ENCODE assay signal across 8 cellular contexts in genomic region chr4:82373816-82374740, GRCh38. TPM values are rescaled to one million over a fixed set of nuclear protein-coding genes. Genes with fewer than 3 reads are reported as not detected.
DNase-seq lines count a peak whose midpoint lies in the region; ATAC-seq and TF ChIP-seq lines count a peak whose summit lies in the region.

TSS of gene HNRNPD (minus strand) at chr4:82373991. CDS start at chr4:82373678, 313 bp downstream.

- under 1% methylated on average over 85 of the region's 85 CpGs for WGBS in right cardiac atrium

- H3K27me3 Mint-ChIP-seq in T-helper 2 cell treated with Interferon-gamma antibody and Interleukin-4, amounts not matched to agents 5 μg/mL and 100 μg/mL, for 36 hours (ENCODE audit: low read depth), result peaks cover 2% of the 10 kb centered on the region

- H3K4me3 Mint-ChIP-seq in T-helper 2 cell treated with Interferon-gamma antibody and Interleukin-4, amounts not matched to agents 5 μg/mL and 100 μg/mL, for 36 hours, result peak within 1 kb of the TSS; percentile 99

- H3K27me3 ChIP-seq in ascending aorta (no peaks in the 10 kb centered on the region), right cardiac atrium (ENCODE audit: control insufficient read depth, insufficient read depth) (no peaks in the 10 kb centered on the region), uterus (no peaks in the 10 kb centered on the region)

- H3K4me3 ChIP-seq in ascending aorta, result peak within 1 kb of the TSS; percentile 89 to 99
- peak within 1 kb of the TSS; percentile 88 for H3K4me3 ChIP-seq in right cardiac atrium (ENCODE audit: low read length)
- peak within 1 kb of the TSS; percentile 90 to 96 for H3K4me3 ChIP-seq in uterus

- H3K36me3 ChIP-seq in ascending aorta (peaks cover 0 to 5% of the 10 kb centered on the region in 2 donors), uterus (no peaks in the 10 kb centered on the region)

- DNase-seq in NCI-H1930 (lab: John Stamatoyannopoulos, UW) (peak; percentile 99), ascending aorta (ENCODE audit: low spot score in 2 of 2) (peak; percentile 95 to 99), right cardiac atrium (peak; percentile 98 to 99 (median 99)), pulmonary artery endothelial cell (ENCODE audit: low read depth, low spot score) (peak; percentile 98), uterus (peak; percentile 96 to 99)
- peak; percentile 95 for DNase-seq in T-helper 2 cell treated with Interferon-gamma antibody and Interleukin-4, amounts not matched to agents 5 μg/mL and 100 μg/mL, for 36 hours (ENCODE audit: low spot score)

- H3K36me3 Mint-ChIP-seq in T-helper 2 cell treated with Interferon-gamma antibody and Interleukin-4, amounts not matched to agents 5 μg/mL and 100 μg/mL, for 36 hours (ENCODE audit: low read depth), result peaks cover 57% of the 10 kb centered on the region

- peak; percentile 68 to 89 for TF ChIP-seq POLR2A in uterus (IDR thresholded peaks at IDR 0.05)

- H3K27ac ChIP-seq in ascending aorta, result peak within 1 kb of the TSS; percentile 99
- H3K27ac ChIP-seq in right cardiac atrium (ENCODE audit: low read length), result peak within 1 kb of the TSS; percentile 98
- peak within 1 kb of the TSS; percentile 98 to 99 for H3K27ac ChIP-seq in uterus

- intact Hi-C loops in ascending aorta (cut with DNase I) (loop anchor here (1.0 to 10.0 kb wide), 8 partner anchors 56 to 1111 kb away; partner anchors contain the start of genes ABRAXAS1, ENOPH1, HELQ and HNRNPDL), right cardiac atrium (cut with DNase I) (loop anchor here in 3 of 4 donors (2.0 to 10.0 kb wide), 4 partner anchors 51 to 89 kb away; no protein-coding TSS in a partner anchor), uterus (cut with DNase I; ENCODE audit: low total_unique reads) (loop anchor here (2.0 kb wide), 1 partner anchor 55 kb away; no protein-coding TSS in a partner anchor)

- H3K9me3 ChIP-seq in ascending aorta (no peaks in the 10 kb centered on the region), right cardiac atrium (ENCODE audit: control insufficient read depth, low read length) (no peaks in the 10 kb centered on the region), uterus (no peaks in the 10 kb centered on the region)

- H3K9me3 Mint-ChIP-seq in T-helper 2 cell treated with Interferon-gamma antibody and Interleukin-4, amounts not matched to agents 5 μg/mL and 100 μg/mL, for 36 hours, result peaks cover 3% of the 10 kb centered on the region

- peak; percentile 92 for ATAC-seq in GM18502 (IDR thresholded peaks at IDR 0.05; ENCODE audit: poor library complexity, unreplicated experiment)
- peak; percentile 97 for ATAC-seq in HG02970 (IDR thresholded peaks at IDR 0.05; ENCODE audit: low FRiP score, unreplicated experiment)
- peak; percentile 97 to 98 for ATAC-seq in right cardiac atrium

- H3K27ac Mint-ChIP-seq in T-helper 2 cell treated with Interferon-gamma antibody and Interleukin-4, amounts not matched to agents 5 μg/mL and 100 μg/mL, for 36 hours, result peak within 1 kb of the TSS; percentile 100

- H3K4me1 Mint-ChIP-seq in T-helper 2 cell treated with Interferon-gamma antibody and Interleukin-4, amounts not matched to agents 5 μg/mL and 100 μg/mL, for 36 hours (ENCODE audit: low read depth), result peaks cover 30% of the 10 kb centered on the region

- no peak for TF ChIP-seq CTCF in ascending aorta (IDR thresholded peaks at IDR 0.05)
- TF ChIP-seq CTCF in uterus (IDR thresholded peaks at IDR 0.05), result peak in 2 of 4 experiments; percentile 16 to 17

- H3K4me1 ChIP-seq in ascending aorta, result peaks cover 7 to 17% of the 10 kb centered on the region in 2 donors
- peaks cover 3% of the 10 kb centered on the region for H3K4me1 ChIP-seq in right cardiac atrium (ENCODE audit: control insufficient read depth, insufficient read depth, low read length)
- peaks cover 5 to 9% of the 10 kb centered on the region in 2 donors for H3K4me1 ChIP-seq in uterus

RNA-seq across cellular contexts. Expression of gene HNRNPD, which starts in this region (rescaled TPM):
- 102 TPM for total RNA-seq in ascending aorta
- 100 to 1,000 TPM; 128 to 141 (median 135) TPM for total RNA-seq in right cardiac atrium
- 141 TPM for polyA plus RNA-seq in right cardiac atrium
- 44.1 and 52.4 TPM in 2 replicates for total RNA-seq in pulmonary artery endothelial cell
- 100 to 1,000 TPM in 2 of 4 donors, 10 to 100 TPM in 2; 48.7 to 220 (median 102) TPM for total RNA-seq in uterus

Comparison
In these comparisons a context has a peak if more than half of its experiments do, and no peak if none do; other contexts are left out.
1. Peak in every context shown above with its lines: DNase-seq, ATAC-seq, H3K4me3 ChIP-seq and H3K27ac ChIP-seq.